Comparison of ENCODE assay signal across 31 cellular contexts in genomic region chr4:26466871-26467270, GRCh38. TPM values are rescaled to one million over a fixed set of nuclear protein-coding genes. Genes with fewer than 3 reads are reported as not detected.
"Had no signal": no experiment of that assay in that cellular context is flagged by ENCODE, and none has a peak within 500 bp of the region (broad histone marks: within the 10 kb centered on the region; RNA-seq: fewer than 3 reads in every experiment).

No MANE protein-coding gene starts in this region.

- H3K36me3 ChIP-seq: SJSA1 had no signal

- H3K9me3 ChIP-seq: SJSA1, SK-N-SH had no signal

- ATAC-seq: activated CD4-positive, alpha-beta T cell treated with anti-CD3 and anti-CD28 coated beads for 36 hours; activated CD4-positive, CD25-positive, alpha-beta regulatory T cell treated with anti-CD3 and anti-CD28 coated beads, Interleukin-2, amount 50 U/mL, for 24 hours; activated CD8-positive, alpha-beta T cell treated with anti-CD3 and anti-CD28 coated beads, Interleukin-2, amount 10 ng/mL, durations not matched to agents 7 days and 5 days; activated naive CD8-positive, alpha-beta T cell treated with anti-CD3 and anti-CD28 coated beads, Interleukin-2, amount 50 U/mL, for 24 hours; K562; Panc1 had no signal

- H3K4me1 ChIP-seq: SJSA1 had no signal

- H3K27ac ChIP-seq: SJSA1 had no signal

- H3K27me3 ChIP-seq: SJSA1 had no signal

- DNase-seq: activated CD4-positive, alpha-beta T cell treated with anti-CD3 and anti-CD28 coated beads for 36 hours; activated CD4-positive, alpha-beta T cell treated with anti-CD3 and anti-CD28 coated beads, Interleukin-2, amount 10 ng/mL, durations not matched to agents 7 days and 5 days; activated CD4-positive, alpha-beta T cell treated with anti-CD3 and anti-CD28 coated beads, Interleukin-2, amount 50 U/mL, for 48 hours; activated CD8-positive, alpha-beta memory T cell treated with anti-CD3 and anti-CD28 coated beads, Interleukin-2, amount 50 U/mL, for 48 hours; activated CD8-positive, alpha-beta T cell treated with anti-CD3 and anti-CD28 coated beads, Interleukin-2, amount 10 ng/mL, durations not matched to agents 7 days and 5 days; activated effector memory CD4-positive, alpha-beta T cell treated with Interleukin-2 at 50 U/mL for 16 hours; activated naive CD4-positive, alpha-beta T cell treated with anti-CD3 and anti-CD28 coated beads, Interleukin-2, amount 10 ng/mL, durations not matched to agents 7 days and 5 days; activated naive CD8-positive, alpha-beta T cell treated with anti-CD3 and anti-CD28 coated beads, Interleukin-2, amount 50 U/mL, for 24 hours; activated T-cell treated with anti-CD3 and anti-CD28 coated beads, Interleukin-2, amount 50 U/mL, for 48 hours; anterior cingulate cortex; caudate nucleus; IMR-90; NCI-H1092 treated with DMSO at 0.1 percent for 48 hours; NCI-H1417; NCI-H1694; NCI-H1930; NCI-H2081 treated with DMSO at 0.1 percent for 48 hours; NCI-H2171 treated with DMSO at 0.1 percent for 48 hours; NCI-H2227 treated with DMSO at 0.1 percent for 48 hours; NCI-H446; NCI-H510A treated with DMSO at 0.1 percent for 48 hours; NCI-H526 treated with DMSO at 0.1 percent for 48 hours; NCI-H774; RPMI8226; SHP77 treated with DMSO at 0.1 percent for 48 hours; SK-N-SH had no signal

- H3K4me3 ChIP-seq: K562, SJSA1 had no signal

RNA-seq across cellular contexts. Expression of gene CCKAR, which starts 23.4 kb away (rescaled TPM):
- total RNA-seq: activated CD4-positive, alpha-beta T cell treated with anti-CD3 and anti-CD28 coated beads for 36 hours; activated CD4-positive, alpha-beta T cell treated with anti-CD3 and anti-CD28 coated beads, Interleukin-2, amount 10 ng/mL, durations not matched to agents 7 days and 5 days; activated CD8-positive, alpha-beta T cell treated with anti-CD3 and anti-CD28 coated beads, Interleukin-2, amount 10 ng/mL, durations not matched to agents 7 days and 5 days; bronchial epithelial cell; IMR-90; K562; SJSA1 had no signal
